26 cellular contexts compared by ENCODE assay signal in the genomic region with DNA sequence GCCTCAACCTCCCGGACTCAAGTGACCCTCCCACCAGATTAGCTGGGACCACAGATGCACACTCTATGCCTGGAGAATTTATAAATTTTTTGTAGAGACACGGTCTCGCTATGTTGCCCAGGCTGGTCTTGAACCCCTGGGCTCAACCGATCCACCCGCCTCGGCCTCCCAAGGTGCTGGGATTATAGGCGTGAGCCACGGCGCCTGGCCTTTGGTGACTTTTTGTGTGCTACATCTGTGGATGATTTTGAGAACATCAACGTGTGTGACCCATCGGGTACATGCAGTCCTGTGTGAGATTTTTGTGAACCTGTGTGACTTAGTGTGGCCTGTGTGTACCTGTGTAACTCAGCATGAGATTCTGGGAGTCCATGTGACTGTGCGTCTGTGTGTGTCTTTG. TPM values are rescaled to one million over a fixed set of nuclear protein-coding genes. Genes with fewer than 3 reads are reported as not detected.
"Had no signal": no experiment of that assay in that cellular context is flagged by ENCODE, and none has a peak within 500 bp of the region (broad histone marks: within the 10 kb centered on the region; RNA-seq: fewer than 3 reads in every experiment).

No MANE protein-coding gene starts in this region.

- ATAC-seq: esophagus mucosa; heart right ventricle; naive thymus-derived CD4-positive, alpha-beta T cell had no signal

- H3K9me3 ChIP-seq: colonic mucosa, heart right ventricle, ovary, right atrium auricular region, stomach had no signal

- H3K36me3 ChIP-seq: colonic mucosa, heart right ventricle, ovary, right atrium auricular region, stomach had no signal

- H3K27me3 ChIP-seq: colonic mucosa, heart right ventricle, ovary, right atrium auricular region, stomach had no signal

- H3K4me3 ChIP-seq: colonic mucosa, heart right ventricle, ovary, right atrium auricular region, stomach had no signal

- DNase-seq: colonic mucosa; dermis blood vessel endothelial cell; effector CD4-positive, alpha-beta T cell; endodermal cell; heart right ventricle; kidney glomerular epithelial cell; mammary epithelial cell; naive thymus-derived CD4-positive, alpha-beta T cell; ovary; small intestine; stimulated activated CD4-positive, alpha-beta T cell treated with anti-CD3 and anti-CD28 coated beads, Interleukin-12 subunit alpha, Interleukin-12 subunit beta, amount 100 ng/mL, for 4 hours; stimulated activated naive CD4-positive, alpha-beta T cell; stomach; trophoblast cell had no signal

- FAIRE-seq: frontal cortex, islet of Langerhans, small intestine, urothelium cell line had no signal

- H3K36me3 Mint-ChIP-seq: naive thymus-derived CD4-positive, alpha-beta T cell had no signal

- H3K4me1 Mint-ChIP-seq: endodermal cell had no signal

- H3K27ac ChIP-seq: colonic mucosa, ovary had no signal

- H3K4me3 Mint-ChIP-seq: endodermal cell; naive thymus-derived CD4-positive, alpha-beta T cell had no signal

- H3K27ac Mint-ChIP-seq: endodermal cell had no signal

- H3K9me3 Mint-ChIP-seq: endodermal cell had no signal

RNA-seq across cellular contexts. Expression of a gene that starts 8.5 kb away (rescaled TPM):
- polyA plus RNA-seq: neural cell had no signal

RNA-seq across cellular contexts. Expression of a gene that starts 17.4 kb away (rescaled TPM):
- total RNA-seq: esophagus mucosa; fibroblast of lung; glomerular endothelial cell; mesenteric fat pad; mononuclear cell; naive thymus-derived CD4-positive, alpha-beta T cell; posterior vena cava had no signal
- polyA plus RNA-seq: liver; naive thymus-derived CD4-positive, alpha-beta T cell; neural cell; ovary had no signal
